29 cellular contexts compared by ENCODE assay signal in the genomic region with DNA sequence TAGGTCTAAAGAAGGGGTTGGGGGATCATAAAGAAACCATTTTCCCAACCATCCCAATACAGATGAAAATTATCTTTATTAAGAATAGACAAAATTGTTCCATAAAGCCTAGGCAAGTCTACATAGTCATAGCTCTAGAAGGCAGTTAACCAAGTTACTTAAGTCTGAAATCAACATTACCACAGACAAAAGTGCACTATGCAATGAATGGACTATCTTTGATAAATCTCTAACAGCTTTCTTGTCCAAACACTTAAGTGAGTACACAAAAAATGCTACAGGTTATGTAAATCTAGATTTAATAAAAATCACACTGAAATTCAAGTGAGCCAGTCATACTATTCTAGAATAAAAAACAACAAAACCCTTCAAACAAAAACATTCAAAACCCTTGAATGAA.
"Had no signal": no experiment of that assay in that cellular context is flagged by ENCODE, and none has a peak within 500 bp of the region (broad histone marks: within the 10 kb centered on the region; RNA-seq: fewer than 3 reads in every experiment).

No MANE protein-coding gene starts in this region.

- H3K4me3 ChIP-seq: adrenal gland, lung, mucosa of descending colon, right lobe of liver, skin epidermis, thyroid gland had no signal

- H3K27ac Mint-ChIP-seq: activated CD4-positive, alpha-beta T cell treated with anti-CD3 and anti-CD28 coated beads for 36 hours; activated naive CD8-positive, alpha-beta T cell treated with anti-CD3 and anti-CD28 coated beads for 36 hours; nephron; progenitor cell of endocrine pancreas; stimulated activated effector memory CD8-positive, alpha-beta T cell treated with anti-CD3 and anti-CD28 coated beads, Interleukin-12 subunit alpha, Interleukin-12 subunit beta, amount 100 ng/mL, for 72 hours; stimulated activated naive CD8-positive, alpha-beta T cell treated with anti-CD3 and anti-CD28 coated beads, Interleukin-15, amount 100 ng/mL, for 72 hours had no signal

- FAIRE-seq: endothelial cell of umbilical vein had no signal

- H3K27ac ChIP-seq: adrenal gland, brain microvascular endothelial cell, right lobe of liver, skin epidermis, thyroid gland had no signal

- H3K27me3 ChIP-seq: adrenal gland, brain microvascular endothelial cell, right lobe of liver, thyroid gland had no signal

- H3K36me3 ChIP-seq: adrenal gland, brain microvascular endothelial cell, right lobe of liver, thyroid gland had no signal

- H3K27me3 Mint-ChIP-seq: activated CD4-positive, alpha-beta T cell treated with anti-CD3 and anti-CD28 coated beads for 36 hours; activated naive CD8-positive, alpha-beta T cell treated with anti-CD3 and anti-CD28 coated beads for 36 hours; progenitor cell of endocrine pancreas; stimulated activated naive CD8-positive, alpha-beta T cell treated with anti-CD3 and anti-CD28 coated beads, Interleukin-15, amount 100 ng/mL, for 72 hours had no signal

- ATAC-seq: activated CD4-positive, alpha-beta T cell treated with anti-CD3 and anti-CD28 coated beads for 36 hours; left lobe of liver; right lobe of liver; stimulated activated effector memory CD8-positive, alpha-beta T cell treated with anti-CD3 and anti-CD28 coated beads, Interleukin-12 subunit alpha, Interleukin-12 subunit beta, amount 100 ng/mL, for 72 hours; stimulated activated naive CD8-positive, alpha-beta T cell treated with anti-CD3 and anti-CD28 coated beads, Interleukin-15, amount 100 ng/mL, for 72 hours had no signal

- H3K9me3 Mint-ChIP-seq: activated naive CD8-positive, alpha-beta T cell treated with anti-CD3 and anti-CD28 coated beads for 36 hours; nephron; stimulated activated effector memory CD8-positive, alpha-beta T cell treated with anti-CD3 and anti-CD28 coated beads, Interleukin-12 subunit alpha, Interleukin-12 subunit beta, amount 100 ng/mL, for 72 hours; stimulated activated naive CD8-positive, alpha-beta T cell treated with anti-CD3 and anti-CD28 coated beads, Interleukin-15, amount 100 ng/mL, for 72 hours had no signal

- H3K4me1 ChIP-seq: right lobe of liver had no signal

- DNase-seq: activated CD4-positive, alpha-beta T cell treated with anti-CD3 and anti-CD28 coated beads for 36 hours; activated CD4-positive, alpha-beta T cell treated with anti-CD3 and anti-CD28 coated beads, Interleukin-2, amount 50 U/mL, for 4 hours; activated CD4-positive, CD25-positive, alpha-beta regulatory T cell; activated CD8-positive, alpha-beta memory T cell treated with anti-CD3 and anti-CD28 coated beads for 24 hours; activated effector memory CD4-positive, alpha-beta T cell treated with Interleukin-2 at 50 U/mL for 16 hours; activated naive CD4-positive, alpha-beta T cell treated with Interleukin-2 at 50 U/mL for 16 hours; activated naive CD8-positive, alpha-beta T cell treated with anti-CD3 and anti-CD28 coated beads for 36 hours; adrenal gland; aorta; brain microvascular endothelial cell; caudate nucleus; foreskin fibroblast; head of caudate nucleus; hypothalamus; kidney glomerular epithelial cell; mesendoderm; mucosa of descending colon; right lobe of liver; stimulated activated CD4-positive, alpha-beta T cell treated with anti-CD3 and anti-CD28 coated beads, Interleukin-4, amount 100 ng/mL, for 24 hours; stimulated activated naive CD8-positive, alpha-beta T cell treated with anti-CD3 and anti-CD28 coated beads, Interleukin-15, amount 100 ng/mL, for 72 hours; T-helper 2 cell; thyroid gland had no signal

- H3K9me3 ChIP-seq: adrenal gland, mucosa of descending colon, right lobe of liver, thyroid gland had no signal

- H3K4me3 Mint-ChIP-seq: activated CD4-positive, alpha-beta T cell treated with anti-CD3 and anti-CD28 coated beads for 36 hours; activated naive CD8-positive, alpha-beta T cell treated with anti-CD3 and anti-CD28 coated beads for 36 hours; nephron; stimulated activated effector memory CD8-positive, alpha-beta T cell treated with anti-CD3 and anti-CD28 coated beads, Interleukin-12 subunit alpha, Interleukin-12 subunit beta, amount 100 ng/mL, for 72 hours; stimulated activated naive CD8-positive, alpha-beta T cell treated with anti-CD3 and anti-CD28 coated beads, Interleukin-15, amount 100 ng/mL, for 72 hours had no signal
